ENCODE assay signal across 8 cellular contexts in the genomic region with DNA sequence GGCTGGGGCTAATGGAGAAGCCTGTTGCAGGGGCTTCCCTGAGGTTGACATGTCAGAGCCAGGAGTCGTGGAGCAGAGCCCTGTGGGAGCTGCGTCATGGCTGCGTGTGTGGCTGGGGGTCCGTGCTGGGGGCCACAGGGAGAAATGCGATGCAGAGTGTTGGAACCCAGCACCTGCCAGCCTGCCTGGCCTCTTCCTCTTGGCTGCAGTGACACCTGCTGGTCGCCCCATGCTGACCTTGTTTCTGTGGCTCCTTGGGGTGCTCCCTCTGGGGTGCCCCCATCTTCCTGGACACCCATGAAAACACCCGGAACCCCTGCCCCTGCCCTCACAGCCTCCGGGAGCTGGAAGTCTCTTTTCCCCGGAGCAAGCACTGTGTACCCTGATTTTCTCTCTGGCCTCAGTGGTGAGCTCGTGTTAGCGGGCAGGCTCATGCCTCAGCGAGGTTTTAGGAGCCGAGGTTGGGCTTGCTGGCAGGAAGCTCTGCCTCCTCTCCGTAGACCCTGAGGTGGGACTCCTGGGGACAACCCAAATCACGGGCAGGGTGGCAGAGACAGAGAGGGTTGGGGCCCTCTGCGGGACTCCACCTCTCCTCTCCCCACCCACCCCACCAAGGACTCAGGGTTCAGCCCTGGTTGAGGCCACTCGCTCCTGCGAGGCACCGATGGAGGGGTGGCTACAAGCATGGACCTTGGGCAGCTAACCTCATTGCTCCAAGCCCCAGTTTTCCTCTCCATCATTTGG.
DNase-seq lines count a peak whose midpoint lies in the region; ATAC-seq, FAIRE-seq and TF ChIP-seq lines count a peak whose summit lies in the region.

No MANE protein-coding gene starts in this region.

- no peaks in the 10 kb centered on the region for H3K36me3 ChIP-seq in kidney (ENCODE audit: control insufficient read depth in 1 of 2, insufficient read depth in 2 of 2, low read length in 2 of 2)

- peak; percentile 57 for TF ChIP-seq CTCF in kidney (IDR thresholded peaks at IDR 0.05; ENCODE audit: borderline replicate concordance, extremely low read depth, insufficient read depth)

- no peak overlapping the region for H3K9ac ChIP-seq in kidney (ENCODE audit: low read length in 2 of 2)

- no peak overlapping the region for H3K4me3 ChIP-seq in kidney (ENCODE audit: low read length in 2 of 2)

- H3K9me3 ChIP-seq in kidney (ENCODE audit: control insufficient read depth in 1 of 2, low read length in 2 of 2) = no peaks in the 10 kb centered on the region

- DNase-seq in stimulated activated CD4-positive, alpha-beta T cell treated with anti-CD3 and anti-CD28 coated beads, Interleukin-1b, Interleukin-23, amount 100 ng/mL, for 48 hours = peak; percentile 12
- no peak for DNase-seq in stimulated activated CD4-positive, alpha-beta T cell treated with anti-CD3 and anti-CD28 coated beads, Interleukin-12 subunit alpha, Interleukin-12 subunit beta, amount 100 ng/mL, for 4 hours
- DNase-seq in anterior cingulate cortex (lab: John Stamatoyannopoulos, UW) (peak in 44 of 58 donors; percentile 16 to 73 (median 56)), kidney (peak; percentile 61), NCI-H446 (lab: John Stamatoyannopoulos, UW) (no peak), T-helper 9 cell (no peak)

- H3K27ac ChIP-seq in kidney (ENCODE audit: low read depth in 2 of 2, low read length in 2 of 2) = no peak overlapping the region

- ATAC-seq in GM18858 (IDR thresholded peaks at IDR 0.05; ENCODE audit: unreplicated experiment) = no peak
- no peak for ATAC-seq in GM21367 (IDR thresholded peaks at IDR 0.05; ENCODE audit: unreplicated experiment)

- intact Hi-C loops in kidney (cut with DNase I) = loop anchor here (10.0 kb wide), 1 partner anchor 101 kb away; the partner anchor contains the start of gene SORCS2

- peaks cover 0 to 9% of the 10 kb centered on the region in 2 donors for H3K4me1 ChIP-seq in kidney (ENCODE audit: control insufficient read depth in 1 of 2, insufficient read depth in 1 of 2, low read depth in 1 of 2, low read length in 2 of 2)

- FAIRE-seq in kidney (lab: Jason Lieb, UNC) = no peak

Comparison
In these comparisons a context has a peak if more than half of its experiments do, and no peak if none do; other contexts are left out.
1. DNase-seq: peak in stimulated activated CD4-positive, alpha-beta T cell treated with anti-CD3 and anti-CD28 coated beads, Interleukin-1b, Interleukin-23, amount 100 ng/mL, for 48 hours (single experiment), anterior cingulate cortex (44 of 58) and kidney (single experiment); none in stimulated activated CD4-positive, alpha-beta T cell treated with anti-CD3 and anti-CD28 coated beads, Interleukin-12 subunit alpha, Interleukin-12 subunit beta, amount 100 ng/mL, for 4 hours (single experiment), NCI-H446 (0 of 2) and T-helper 9 cell (single experiment).